In the genomic region with DNA sequence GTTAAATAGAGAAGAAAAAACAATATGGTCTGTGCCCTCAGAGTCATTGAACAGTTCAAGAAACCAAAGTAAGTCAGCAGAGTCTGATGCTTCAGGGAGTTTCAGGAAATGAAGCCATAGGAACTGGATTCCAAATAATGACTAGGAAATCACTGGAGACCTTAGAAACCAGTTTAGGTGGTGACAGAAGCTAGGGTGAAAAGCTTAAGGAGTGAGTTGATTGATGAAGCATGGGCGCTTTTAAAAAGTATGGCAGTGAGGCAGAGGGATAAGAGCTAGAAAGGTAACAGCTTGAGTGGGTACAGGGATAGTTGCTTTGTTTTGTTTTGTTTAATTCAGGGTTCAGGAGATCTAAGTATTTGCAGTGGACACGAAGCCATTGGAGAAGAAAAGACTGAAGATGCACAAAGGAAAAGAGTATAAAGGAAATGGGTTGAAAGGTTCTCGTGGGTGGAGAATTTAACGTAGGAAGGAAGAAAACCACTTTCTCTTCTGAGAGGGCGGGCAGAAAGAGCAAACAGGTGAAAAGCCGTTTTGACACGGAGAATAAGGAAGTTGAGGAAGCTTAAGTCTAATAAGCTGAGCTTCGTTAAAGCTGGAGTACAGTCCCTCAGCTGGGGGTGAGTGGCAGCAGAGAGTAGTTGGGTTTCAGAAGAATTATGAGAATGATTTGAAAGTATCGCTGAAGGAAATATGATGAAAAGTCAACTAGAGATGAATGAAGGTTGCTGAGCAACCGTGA, we compare ENCODE assay signal across 9 cellular contexts. TPM values are rescaled to one million over a fixed set of nuclear protein-coding genes. Genes with fewer than 3 reads are reported as not detected.
DNase-seq lines count a peak whose midpoint lies in the region; ATAC-seq and TF ChIP-seq lines count a peak whose summit lies in the region.
"Had no signal": no experiment of that assay in that cellular context is flagged by ENCODE, and none has a peak within 500 bp of the region (broad histone marks: within the 10 kb centered on the region; RNA-seq: fewer than 3 reads in every experiment).

No MANE protein-coding gene starts in this region.

- H3K27ac Mint-ChIP-seq in activated naive CD4-positive, alpha-beta T cell treated with anti-CD3 and anti-CD28 coated beads, Interleukin-2, amount 50 U/mL, for 72 hours = peak overlapping the region; percentile 79 to 88
- peak overlapping the region; percentile 36 to 50 for H3K27ac Mint-ChIP-seq in natural killer cell treated with Interleukin-12 subunit alpha and Interleukin-12 subunit beta and Interleukin-15 and Interleukin-18, amount 100 ng/mL, for 72 hours

- H4K20me1 ChIP-seq in MM.1S (ENCODE audit: insufficient read depth, low read length) = no peaks in the 10 kb centered on the region

- peaks cover 11% of the 10 kb centered on the region; the same call in 1 of the 2 replicates for H3F3A ChIP-seq in MM.1S (ENCODE audit: insufficient read depth, low read length)

- H3K36me3 ChIP-seq in MM.1S (replicated peaks; ENCODE audit: insufficient read depth, low read length) = no peaks in the 10 kb centered on the region

- H3K27ac ChIP-seq in MM.1S (ENCODE audit: low read length) = peak overlapping the region; percentile 17; the same call in 1 of the 2 replicates
- H3K27ac ChIP-seq: foreskin keratinocyte had no signal

- H3K9me3 Mint-ChIP-seq in activated naive CD4-positive, alpha-beta T cell treated with anti-CD3 and anti-CD28 coated beads, Interleukin-2, amount 50 U/mL, for 72 hours = no peaks in the 10 kb centered on the region
- H3K9me3 Mint-ChIP-seq in natural killer cell treated with Interleukin-12 subunit alpha and Interleukin-12 subunit beta and Interleukin-15 and Interleukin-18, amount 100 ng/mL, for 72 hours = no peaks in the 10 kb centered on the region

- peak overlapping the region; percentile 81 for H3K4me3 Mint-ChIP-seq in natural killer cell treated with Interleukin-12 subunit alpha and Interleukin-12 subunit beta and Interleukin-15 and Interleukin-18, amount 100 ng/mL, for 72 hours

- H3K79me2 ChIP-seq in MM.1S (ENCODE audit: low read length) = peaks cover 40% of the 10 kb centered on the region

- H3K27me3 ChIP-seq in MM.1S (replicated peaks; ENCODE audit: insufficient read depth, low read length) = no peaks in the 10 kb centered on the region
- H3K27me3 ChIP-seq: foreskin keratinocyte had no signal

- ATAC-seq in activated naive CD4-positive, alpha-beta T cell treated with anti-CD3 and anti-CD28 coated beads, Interleukin-2, amount 50 U/mL, for 72 hours = peak; percentile 82 to 87
- ATAC-seq in natural killer cell treated with Interleukin-12 subunit alpha and Interleukin-12 subunit beta and Interleukin-15 and Interleukin-18, amount 100 ng/mL, for 72 hours = peak in 1 of 2 donors; percentile 48
- ATAC-seq in GM21529 (IDR thresholded peaks at IDR 0.05; ENCODE audit: unreplicated experiment) (no peak), HG03520 (IDR thresholded peaks at IDR 0.05; ENCODE audit: unreplicated experiment) (no peak)
- ATAC-seq: foreskin keratinocyte had no signal

- peaks cover 5% of the 10 kb centered on the region; the same call in 1 of the 2 replicates for H3K4me1 ChIP-seq in MM.1S (ENCODE audit: low read length)
- H3K4me1 ChIP-seq: foreskin keratinocyte had no signal

- DNase-seq in GM10266 (ENCODE audit: extremely low spot score) (peak; percentile 69), MM.1S (peak; percentile 50), HUDEP-2 (lab: John Stamatoyannopoulos, UW; ENCODE audit: unreplicated experiment in 76 of 76) (no peak), NCI-H2029 (lab: John Stamatoyannopoulos, UW) (no peak)
- DNase-seq in activated naive CD4-positive, alpha-beta T cell treated with anti-CD3 and anti-CD28 coated beads, Interleukin-2, amount 50 U/mL, for 72 hours (ENCODE audit: low spot score in 2 of 2) = no peak
- DNase-seq in natural killer cell treated with Interleukin-12 subunit alpha and Interleukin-12 subunit beta and Interleukin-15 and Interleukin-18, amount 100 ng/mL, for 72 hours (ENCODE audit: low spot score) = no peak
- DNase-seq: foreskin keratinocyte had no signal

- H3K4me2 ChIP-seq in MM.1S (ENCODE audit: low read depth, low read length) = peak overlapping the region; percentile 48

- no peak overlapping the region for H3K9ac ChIP-seq in MM.1S (ENCODE audit: low read length)

- H3K27me3 Mint-ChIP-seq in natural killer cell treated with Interleukin-12 subunit alpha and Interleukin-12 subunit beta and Interleukin-15 and Interleukin-18, amount 100 ng/mL, for 72 hours = no peaks in the 10 kb centered on the region

- peak overlapping the region; percentile 26 for H3K4me3 ChIP-seq in MM.1S (ENCODE audit: low read length)

- H3K9me3 ChIP-seq in MM.1S (replicated peaks; ENCODE audit: insufficient read depth, low read length) = no peaks in the 10 kb centered on the region

- no peaks in the 10 kb centered on the region for H3K36me3 Mint-ChIP-seq in activated naive CD4-positive, alpha-beta T cell treated with anti-CD3 and anti-CD28 coated beads, Interleukin-2, amount 50 U/mL, for 72 hours
- H3K36me3 Mint-ChIP-seq in natural killer cell treated with Interleukin-12 subunit alpha and Interleukin-12 subunit beta and Interleukin-15 and Interleukin-18, amount 100 ng/mL, for 72 hours = no peaks in the 10 kb centered on the region

- H2AFZ ChIP-seq in MM.1S (ENCODE audit: low read length) = no peak overlapping the region

- peaks cover 22 to 41% of the 10 kb centered on the region in 2 donors for H3K4me1 Mint-ChIP-seq in natural killer cell treated with Interleukin-12 subunit alpha and Interleukin-12 subunit beta and Interleukin-15 and Interleukin-18, amount 100 ng/mL, for 72 hours (ENCODE audit: low read depth in 2 of 2)

- TF ChIP-seq CTCF in GM10266 (IDR thresholded peaks at IDR 0.05; ENCODE audit: control insufficient read depth, insufficient read depth, low read depth, missing control alignments) (no peak), MM.1S (IDR thresholded peaks at IDR 0.05; ENCODE audit: low read length) (no peak; the same call in 1 of the 2 replicates)

- H3K9me2 ChIP-seq in MM.1S (replicated peaks; ENCODE audit: insufficient read depth, low read length) = no peaks in the 10 kb centered on the region

RNA-seq across cellular contexts. Expression of gene SGSM3, which starts 14.8 kb away (rescaled TPM):
- 10 to 100 TPM; 31.8 to 50.2 TPM for total RNA-seq in activated naive CD4-positive, alpha-beta T cell treated with anti-CD3 and anti-CD28 coated beads, Interleukin-2, amount 50 U/mL, for 72 hours
- total RNA-seq in natural killer cell treated with Interleukin-12 subunit alpha and Interleukin-12 subunit beta and Interleukin-15 and Interleukin-18, amount 100 ng/mL, for 72 hours = 10 to 100 TPM; 59.2 to 74.7 TPM

RNA-seq across cellular contexts. Expression of gene ADSL, which starts 38.9 kb away (rescaled TPM):
- 100 to 1,000 TPM in 1 of 2 donors, 10 to 100 TPM in 1; 97.4 to 135 TPM for total RNA-seq in activated naive CD4-positive, alpha-beta T cell treated with anti-CD3 and anti-CD28 coated beads, Interleukin-2, amount 50 U/mL, for 72 hours
- 100 to 1,000 TPM in 1 of 2 donors, 10 to 100 TPM in 1; 87.1 to 103 TPM for total RNA-seq in natural killer cell treated with Interleukin-12 subunit alpha and Interleukin-12 subunit beta and Interleukin-15 and Interleukin-18, amount 100 ng/mL, for 72 hours

Comparison
In these comparisons a context has a peak if more than half of its experiments do, and no peak if none do; other contexts are left out.
1. DNase-seq: peak in GM10266 (single experiment) and MM.1S (single experiment); none in activated naive CD4-positive, alpha-beta T cell treated with anti-CD3 and anti-CD28 coated beads, Interleukin-2, amount 50 U/mL, for 72 hours (0 of 2), natural killer cell treated with Interleukin-12 subunit alpha and Interleukin-12 subunit beta and Interleukin-15 and Interleukin-18, amount 100 ng/mL, for 72 hours (single experiment), HUDEP-2 (0 of 76) and NCI-H2029 (single experiment).
2. ATAC-seq: peak in activated naive CD4-positive, alpha-beta T cell treated with anti-CD3 and anti-CD28 coated beads, Interleukin-2, amount 50 U/mL, for 72 hours (2 of 2); none in GM21529 (single experiment) and HG03520 (single experiment).